10 cellular contexts compared by ENCODE assay signal in genomic region chr6:159062564-159062945, GRCh38. TPM values are rescaled to one million over a fixed set of nuclear protein-coding genes. Genes with fewer than 3 reads are reported as not detected.
DNase-seq lines count a peak whose midpoint lies in the region; ATAC-seq and TF ChIP-seq lines count a peak whose summit lies in the region.
"Had no signal": no experiment of that assay in that cellular context is flagged by ENCODE, and none has a peak within 500 bp of the region (broad histone marks: within the 10 kb centered on the region; RNA-seq: fewer than 3 reads in every experiment).

No MANE protein-coding gene starts in this region.

- no peaks in the 10 kb centered on the region for H3K4me1 ChIP-seq in vagina
- H3K4me1 ChIP-seq: pancreas, tibial artery had no signal

- DNase-seq in stimulated activated CD4-positive, alpha-beta T cell treated with anti-CD3 and anti-CD28 coated beads, Interleukin-2, amount 100 ng/mL, for 4 hours (ENCODE audit: low read depth), result peak; percentile 51
- DNase-seq in stimulated activated CD4-positive, alpha-beta T cell treated with anti-CD3 and anti-CD28 coated beads, Interleukin-4, amount 100 ng/mL, for 1 hour, result no peak
- DNase-seq in NAMALWA (ENCODE audit: low spot score) (peak; percentile 81), vagina (ENCODE audit: extremely low spot score in 2 of 2) (no peak), lower leg skin (ENCODE audit: low spot score in 2 of 2) (no peak), caudate nucleus (lab: John Stamatoyannopoulos, UW) (no peak)
- DNase-seq in activated naive CD8-positive, alpha-beta T cell treated with anti-CD3 and anti-CD28 coated beads for 36 hours, result peak; percentile 50
- DNase-seq: pancreas, tibial artery had no signal

- H3K4me3 Mint-ChIP-seq in activated naive CD8-positive, alpha-beta T cell treated with anti-CD3 and anti-CD28 coated beads for 36 hours, result peak overlapping the region; percentile 52

- no peak for ATAC-seq in HG03045 (IDR thresholded peaks at IDR 0.05; ENCODE audit: unreplicated experiment)

- no peak overlapping the region for H3K4me3 ChIP-seq in vagina
- no peak overlapping the region for H3K4me3 ChIP-seq in lower leg skin (ENCODE audit: low read depth, poor library complexity, severe bottlenecking)
- H3K4me3 ChIP-seq: pancreas, tibial artery had no signal

- WGBS in lower leg skin, 2 donors, result 71 to 76% methylated on average over 3 of the region's 3 CpGs

- H3K27ac ChIP-seq in vagina (peak overlapping the region; percentile 43), caudate nucleus (ENCODE audit: low read depth, low read length) (no peak overlapping the region)
- H3K27ac ChIP-seq: tibial artery had no signal

- TF ChIP-seq POLR2A in vagina (IDR thresholded peaks at IDR 0.05) (no peak), lower leg skin (IDR thresholded peaks at IDR 0.05) (no peak)

- H3K27me3 Mint-ChIP-seq in activated naive CD8-positive, alpha-beta T cell treated with anti-CD3 and anti-CD28 coated beads for 36 hours, result no peaks in the 10 kb centered on the region

- peak overlapping the region; percentile 90 for H3K27ac Mint-ChIP-seq in activated naive CD8-positive, alpha-beta T cell treated with anti-CD3 and anti-CD28 coated beads for 36 hours

- intact Hi-C loops in vagina (cut with DNase I), result no loop called here
- intact Hi-C loops in lower leg skin (cut with DNase I; ENCODE audit: low total_unique reads), result no loop called here

- peaks cover 31% of the 10 kb centered on the region for H3K36me3 Mint-ChIP-seq in activated naive CD8-positive, alpha-beta T cell treated with anti-CD3 and anti-CD28 coated beads for 36 hours

- TF ChIP-seq CTCF in vagina (IDR thresholded peaks at IDR 0.05) (no peak), lower leg skin (IDR thresholded peaks at IDR 0.05) (no peak)

- no peaks in the 10 kb centered on the region for H3K27me3 ChIP-seq in vagina
- H3K27me3 ChIP-seq: pancreas had no signal

- H3K9me3 Mint-ChIP-seq in activated naive CD8-positive, alpha-beta T cell treated with anti-CD3 and anti-CD28 coated beads for 36 hours, result peaks cover 20% of the 10 kb centered on the region

- H3K9me3 ChIP-seq in vagina, result no peaks in the 10 kb centered on the region
- H3K9me3 ChIP-seq: pancreas, tibial artery had no signal

- no peaks in the 10 kb centered on the region for H3K36me3 ChIP-seq in vagina
- H3K36me3 ChIP-seq: pancreas, tibial artery had no signal

- peaks cover 92% of the 10 kb centered on the region for H3K4me1 Mint-ChIP-seq in activated naive CD8-positive, alpha-beta T cell treated with anti-CD3 and anti-CD28 coated beads for 36 hours

RNA-seq across cellular contexts. Expression of gene TAGAP, which starts 17.8 kb away (rescaled TPM):
- 100 to 1,000 TPM; 167 to 175 TPM for total RNA-seq in activated naive CD8-positive, alpha-beta T cell treated with anti-CD3 and anti-CD28 coated beads for 36 hours
- 8.1 TPM for total RNA-seq in vagina
- 1 to 10 TPM; 1.1 to 2.7 (median 1.9) TPM for total RNA-seq in lower leg skin

Comparison
In these comparisons a context has a peak if more than half of its experiments do, and no peak if none do; other contexts are left out.
1. DNase-seq: peak in stimulated activated CD4-positive, alpha-beta T cell treated with anti-CD3 and anti-CD28 coated beads, Interleukin-2, amount 100 ng/mL, for 4 hours (single experiment), NAMALWA (single experiment) and activated naive CD8-positive, alpha-beta T cell treated with anti-CD3 and anti-CD28 coated beads for 36 hours (single experiment); none in stimulated activated CD4-positive, alpha-beta T cell treated with anti-CD3 and anti-CD28 coated beads, Interleukin-4, amount 100 ng/mL, for 1 hour (single experiment), vagina (0 of 2), lower leg skin (0 of 2) and caudate nucleus (0 of 61).
2. RNA of gene TAGAP, which starts 17.8 kb away (total RNA-seq): 167 to 175 TPM in activated naive CD8-positive, alpha-beta T cell treated with anti-CD3 and anti-CD28 coated beads for 36 hours; 8.1 TPM in vagina (single experiment) and 1.1 to 2.7 TPM in lower leg skin; every median in the first group is over 10 times any median in the second.